Comparison of ENCODE assay signal across 15 cellular contexts in genomic region chr2:151973013-151973900, GRCh38.
DNase-seq lines count a peak whose midpoint lies in the region; ATAC-seq and TF ChIP-seq lines count a peak whose summit lies in the region.
"Had no signal": no experiment of that assay in that cellular context is flagged by ENCODE, and none has a peak within 500 bp of the region (broad histone marks: within the 10 kb centered on the region; RNA-seq: fewer than 3 reads in every experiment).

No MANE protein-coding gene starts in this region.

- H3K36me3 ChIP-seq in mammary epithelial cell (ENCODE audit: insufficient read depth, low read length): no peaks in the 10 kb centered on the region
- no peaks in the 10 kb centered on the region for H3K36me3 ChIP-seq in SK-N-SH (replicated peaks in 1 of 2; ENCODE audit: control insufficient read depth in 1 of 2, insufficient read depth in 2 of 2, low read length in 1 of 2)
- H3K36me3 ChIP-seq in iPS-20b (ENCODE audit: insufficient read depth, low read depth, low read length): no peaks in the 10 kb centered on the region
- no peaks in the 10 kb centered on the region for H3K36me3 ChIP-seq in thoracic aorta
- no peaks in the 10 kb centered on the region for H3K36me3 ChIP-seq in H7 (replicated peaks; ENCODE audit: control insufficient read depth, insufficient read depth, low read length)

- H3K4me3 Mint-ChIP-seq in MCF 10A (ENCODE audit: unreplicated experiment): no peak overlapping the region
- H3K4me3 Mint-ChIP-seq: activated naive CD8-positive, alpha-beta T cell; central memory CD8-positive, alpha-beta T cell; naive thymus-derived CD8-positive, alpha-beta T cell; T-helper 1 cell treated with Interleukin-12 subunit alpha and Interleukin-12 subunit beta and Interleukin-4 antibody, amounts not matched to agents 30 μg/mL and 1 μg/mL, for 36 hours had no signal

- no peak overlapping the region for H3K27ac ChIP-seq in mammary epithelial cell (ENCODE audit: insufficient read depth, low read depth, low read length)
- peak overlapping the region in 1 of 2 experiments; percentile 89; a peak in 2 of 4 replicates for H3K27ac ChIP-seq in SK-N-SH (ENCODE audit: low read depth in 2 of 2, low read length in 1 of 2)
- H3K27ac ChIP-seq in iPS-20b (ENCODE audit: low read length): no peak overlapping the region
- H3K27ac ChIP-seq in thoracic aorta: no peak overlapping the region
- H3K27ac ChIP-seq: A549 had no signal

- H3F3A ChIP-seq in SK-N-SH (replicated peaks; ENCODE audit: insufficient read depth): no peaks in the 10 kb centered on the region

- no peak for TF ChIP-seq RAD21 in SK-N-SH (IDR thresholded peaks at IDR 0.05; ENCODE audit: low read length)

- BruUV-seq in mammary epithelial cell (replicated peaks; lab: Mats Ljungman, UMichigan) (no TSS peak), MCF 10A (replicated peaks; lab: Mats Ljungman, UMichigan) (no TSS peak)

- in situ Hi-C loops in mammary epithelial cell (cut with MboI; ENCODE audit: low sequenced_read_pairs in 2 of 2): no loop called here

- H3K9ac ChIP-seq in mammary epithelial cell (ENCODE audit: insufficient read depth, low read length): no peak overlapping the region
- no peak overlapping the region for H3K9ac ChIP-seq in SK-N-SH
- H3K9ac ChIP-seq in iPS-20b (ENCODE audit: low read depth, low read length): 0 out of 2 replicates have a peak overlapping the region, but pooled peaks have one; percentile 12

- peaks cover 11% of the 10 kb centered on the region for H3K4me1 Mint-ChIP-seq in MCF 10A (ENCODE audit: insufficient read depth, unreplicated experiment)
- H3K4me1 Mint-ChIP-seq: central memory CD8-positive, alpha-beta T cell had no signal

- H2AFZ ChIP-seq in mammary epithelial cell (ENCODE audit: low read depth, low read length) (peak overlapping the region; percentile 58), SK-N-SH (ENCODE audit: low read depth) (peak overlapping the region; percentile 74; the same call in 1 of the 2 replicates)

- POLR2A ChIA-PET in MCF 10A (lab: Yijun Ruan, JAX): interaction anchor here (0.7 to 1.5 kb wide), 3 partner anchors 10 to 145 kb away, joined by 3 to 6 read pairs (median 3); partner anchors contain the start of gene ARL5A
- POLR2A ChIA-PET in SK-N-SH (lab: Yijun Ruan, JAX): interaction anchor here (0.6 kb wide), 1 partner anchor 116 kb away, joined by 3 read pairs; no protein-coding TSS in a partner anchor

- H3K27me3 Mint-ChIP-seq in MCF 10A (ENCODE audit: insufficient read depth, unreplicated experiment): no peaks in the 10 kb centered on the region

- CTCF ChIA-PET in mammary epithelial cell (lab: Charles Lee; ENCODE audit: low non-redundant PET): no interaction called here
- CTCF ChIA-PET in MCF 10A (lab: Yijun Ruan, JAX): interaction anchor here (0.6 to 2.6 kb wide), 7 partner anchors 8 to 248 kb away, joined by 3 to 12 read pairs (median 3); no protein-coding TSS in a partner anchor
- CTCF ChIA-PET in SK-N-SH (lab: Yijun Ruan, JAX): interaction anchor here (1.1 to 2.6 kb wide), 7 partner anchors 12 to 52 kb away, joined by 3 to 16 read pairs (median 5); no protein-coding TSS in a partner anchor

- H3K4me2 ChIP-seq in mammary epithelial cell (ENCODE audit: insufficient read depth, low read depth, low read length): peak overlapping the region; percentile 45
- H3K4me2 ChIP-seq in SK-N-SH: peak overlapping the region; percentile 61
- H3K4me2 ChIP-seq: A549 had no signal

- TF ChIP-seq EP300 in SK-N-SH (IDR thresholded peaks at IDR 0.05; ENCODE audit: borderline replicate concordance in 1 of 2, low read depth in 1 of 2, low read length in 1 of 2): no peak

- WGBS in mammary epithelial cell (ENCODE audit: low coverage, missing lambda C conversion rate): 81% methylated on average over 6 of the region's 8 CpGs
- WGBS in SK-N-SH (ENCODE audit: low lambda C conversion rate): 39% methylated on average over 7 of the region's 8 CpGs

- H3K9me2 ChIP-seq in SK-N-SH: no peaks in the 10 kb centered on the region

- no peaks in the 10 kb centered on the region for H3K9me3 ChIP-seq in mammary epithelial cell (replicated peaks; ENCODE audit: insufficient read depth, low read length)
- H3K9me3 ChIP-seq in SK-N-SH: no peaks in the 10 kb centered on the region
- no peaks in the 10 kb centered on the region for H3K9me3 ChIP-seq in iPS-20b (ENCODE audit: insufficient read depth, low read depth, low read length)
- H3K9me3 ChIP-seq in thoracic aorta: no peaks in the 10 kb centered on the region
- H3K9me3 ChIP-seq: A549 had no signal

- no peaks in the 10 kb centered on the region for H4K20me1 ChIP-seq in mammary epithelial cell (ENCODE audit: insufficient read depth, low read length)
- H4K20me1 ChIP-seq in SK-N-SH (ENCODE audit: insufficient read depth): no peaks in the 10 kb centered on the region

- H3K9me3 Mint-ChIP-seq in MCF 10A (ENCODE audit: unreplicated experiment): no peaks in the 10 kb centered on the region
- H3K9me3 Mint-ChIP-seq: central memory CD8-positive, alpha-beta T cell; naive thymus-derived CD8-positive, alpha-beta T cell; T-helper 1 cell treated with Interleukin-12 subunit alpha and Interleukin-12 subunit beta and Interleukin-4 antibody, amounts not matched to agents 30 μg/mL and 1 μg/mL, for 36 hours had no signal

- no peaks in the 10 kb centered on the region for H3K79me2 ChIP-seq in mammary epithelial cell (ENCODE audit: insufficient read depth, low read length)
- H3K79me2 ChIP-seq in SK-N-SH (ENCODE audit: insufficient read depth): no peaks in the 10 kb centered on the region

- H3K4me3 ChIP-seq in mammary epithelial cell (replicated peaks in 1 of 3; ENCODE audit: insufficient read depth in 1 of 3, low read depth in 2 of 3, low read length in 3 of 3) (no peak overlapping the region), SK-N-SH (ENCODE audit: low read depth in 2 of 2, low read length in 1 of 2) (peak overlapping the region; percentile 28 to 40), iPS-20b (ENCODE audit: low read length) (peak overlapping the region; percentile 39; the same call in 1 of the 2 replicates), thoracic aorta (peak overlapping the region; percentile 49), H7 (ENCODE audit: insufficient read depth, low read depth, low read length) (no peak overlapping the region)
- H3K4me3 ChIP-seq: A549 had no signal

- DNase-seq in mammary epithelial cell (no peak), MCF 10A (ENCODE audit: unreplicated experiment) (no peak), SK-N-SH (peak; percentile 26), thoracic aorta (ENCODE audit: low spot score) (no peak), H7 (no peak), NCI-H226 (no peak)
- DNase-seq: Karpas-422; naive thymus-derived CD8-positive, alpha-beta T cell had no signal

- no peaks in the 10 kb centered on the region for H3K27me3 ChIP-seq in mammary epithelial cell (ENCODE audit: insufficient read depth, low read length)
- no peaks in the 10 kb centered on the region; the same call in 1 of the 2 replicates for H3K27me3 ChIP-seq in SK-N-SH (ENCODE audit: insufficient read depth)
- H3K27me3 ChIP-seq in iPS-20b (ENCODE audit: insufficient read depth, low read length): no peaks in the 10 kb centered on the region
- H3K27me3 ChIP-seq in thoracic aorta (replicated peaks; ENCODE audit: insufficient read depth): no peaks in the 10 kb centered on the region
- H3K27me3 ChIP-seq in H7 (ENCODE audit: control insufficient read depth, insufficient read depth, low read length): no peaks in the 10 kb centered on the region

- peaks cover 5% of the 10 kb centered on the region for H3K4me1 ChIP-seq in mammary epithelial cell (ENCODE audit: insufficient read depth, low read length)
- H3K4me1 ChIP-seq in SK-N-SH (ENCODE audit: control insufficient read depth in 1 of 2, insufficient read depth in 2 of 2, low read depth in 1 of 2, low read length in 1 of 2): peaks cover 0 to 9% of the 10 kb centered on the region in 2 experiments; a peak in 2 of 4 replicates
- H3K4me1 ChIP-seq in iPS-20b (ENCODE audit: insufficient read depth, low read length): peaks cover 13% of the 10 kb centered on the region
- H3K4me1 ChIP-seq in thoracic aorta (ENCODE audit: control insufficient read depth in 1 of 2, low read depth in 2 of 2): no peaks in the 10 kb centered on the region
- H3K4me1 ChIP-seq: A549 had no signal

- H3K36me3 Mint-ChIP-seq in MCF 10A (ENCODE audit: insufficient read depth, unreplicated experiment): no peaks in the 10 kb centered on the region
- H3K36me3 Mint-ChIP-seq: naive thymus-derived CD8-positive, alpha-beta T cell had no signal

- TF ChIP-seq CTCF in mammary epithelial cell (conservative IDR thresholded peaks at IDR 0.05 in 1 of 2, IDR thresholded peaks at IDR 0.05 in 1 of 2; ENCODE audit: extremely low read depth in 1 of 2, insufficient read depth in 1 of 2, low read depth in 1 of 2, low read length in 2 of 2) (no peak), MCF 10A (IDR thresholded peaks at IDR 0.05; ENCODE audit: unreplicated experiment) (no peak), SK-N-SH (IDR thresholded peaks at IDR 0.05) (no peak), thoracic aorta (IDR thresholded peaks at IDR 0.05) (no peak)

- H3K27ac Mint-ChIP-seq in MCF 10A (ENCODE audit: low read depth, unreplicated experiment): no peak overlapping the region
- H3K27ac Mint-ChIP-seq: activated naive CD8-positive, alpha-beta T cell; naive thymus-derived CD8-positive, alpha-beta T cell; T-helper 1 cell treated with Interleukin-12 subunit alpha and Interleukin-12 subunit beta and Interleukin-4 antibody, amounts not matched to agents 30 μg/mL and 1 μg/mL, for 36 hours had no signal

- intact Hi-C loops in mammary epithelial cell (cut with micrococcal nuclease): no loop called here
- intact Hi-C loops in MCF 10A (cut with micrococcal nuclease): no loop called here

- ATAC-seq in thoracic aorta (ENCODE audit: insufficient number of reproducible peaks, low FRiP score, low read depth): no peak
- ATAC-seq in HG03135 (IDR thresholded peaks at IDR 0.05; ENCODE audit: unreplicated experiment): no peak
- ATAC-seq: left lobe of liver; naive thymus-derived CD8-positive, alpha-beta T cell had no signal

- dilution Hi-C loops in mammary epithelial cell (cut with HindIII; ENCODE audit: low sequenced_read_pairs): no loop called here

TF ChIP-seq in SK-N-SH, 30 proteins besides CTCF, POLR2A, EP300 and RAD21:
- no peak for TF ChIP-seq YY1 (IDR thresholded peaks at IDR 0.05; ENCODE audit: low read depth)
- TF ChIP-seq RCOR1 (IDR thresholded peaks at IDR 0.05; ENCODE audit: low read length): peak; percentile 32; the same call in 1 of the 2 replicates
- peak; percentile 59; the same call in 1 of the 2 replicates for TF ChIP-seq MXI1 (IDR thresholded peaks at IDR 0.05; ENCODE audit: low read depth, low read length)
- TF ChIP-seq GATA2 (CRISPR knock-in tag; IDR thresholded peaks at IDR 0.05): peak; percentile 72

Comparison
In these comparisons a context has a peak if more than half of its experiments do, and no peak if none do; other contexts are left out.
1. H3K4me3 ChIP-seq: peak in SK-N-SH (2 of 2), iPS-20b (single experiment) and thoracic aorta (single experiment); none in mammary epithelial cell (0 of 3) and H7 (single experiment).